Comparison of ENCODE assay signal across 8 cellular contexts in genomic region chr15:85331666-85332261, GRCh38. TPM values are rescaled to one million over a fixed set of nuclear protein-coding genes. Genes with fewer than 3 reads are reported as not detected.
DNase-seq lines count a peak whose midpoint lies in the region; ATAC-seq and TF ChIP-seq lines count a peak whose summit lies in the region.

No MANE protein-coding gene starts in this region.

- H3K4me1 ChIP-seq in SK-N-SH (ENCODE audit: control insufficient read depth in 1 of 2, insufficient read depth in 2 of 2, low read depth in 1 of 2, low read length in 1 of 2) (peaks cover 17% of the 10 kb centered on the region in 2 experiments; a peak in 3 of 4 replicates), hepatocyte (ENCODE audit: insufficient read depth) (peaks cover 32% of the 10 kb centered on the region), H9 (ENCODE audit: insufficient read depth, low read length) (no peaks in the 10 kb centered on the region)

- H3K27ac ChIP-seq in SK-N-SH (ENCODE audit: low read depth in 2 of 2, low read length in 1 of 2) (peak overlapping the region; percentile 18 to 45; a peak in 1 of 4 replicates), hepatocyte (peak overlapping the region; percentile 95), temporal lobe (ENCODE audit: low read depth, low read length) (peak overlapping the region; percentile 9), H9 (ENCODE audit: insufficient read length, low read depth, low read length) (no peak overlapping the region)

- 91% methylated on average over 8 of the region's 8 CpGs for WGBS in SK-N-SH (ENCODE audit: low lambda C conversion rate)
- 81% methylated on average over 8 of the region's 8 CpGs for WGBS in hepatocyte (ENCODE audit: low lambda C conversion rate, missing lambda C conversion rate)
- WGBS in H9 (ENCODE audit: extremely low coverage, insufficient read length, low lambda C conversion rate) = no CpG with 5 or more reads among the region's 8 CpGs

- TF ChIP-seq CTCF in SK-N-SH (IDR thresholded peaks at IDR 0.05) = no peak
- no peak for TF ChIP-seq CTCF in hepatocyte (IDR thresholded peaks at IDR 0.05; ENCODE audit: poor library complexity)
- no peak for TF ChIP-seq CTCF in H9 (conservative IDR thresholded peaks at IDR 0.05)

- CTCF ChIA-PET in SK-N-SH (lab: Yijun Ruan, JAX) = interaction anchor here (1.3 to 1.9 kb wide), 8 partner anchors 11 to 172 kb away, joined by 3 to 10 read pairs (median 4); no protein-coding TSS in a partner anchor
- CTCF ChIA-PET in T-cell (lab: Charles Lee) = interaction anchor here (0.5 to 2.9 kb wide), 11 partner anchors 13 to 361 kb away, joined by 3 to 23 read pairs (median 3); partner anchors contain the start of gene AKAP13 (in 1 of the 2)

- H3K27ac Mint-ChIP-seq in T-cell (peak overlapping the region; percentile 97 to 98), H9 (peak overlapping the region in 1 of 3 experiments; percentile 7; a peak in 1 of 7 replicates)

- peak overlapping the region; percentile 84 to 94 (median 90) for H3K4me3 Mint-ChIP-seq in T-cell
- no peak overlapping the region for H3K4me3 Mint-ChIP-seq in H9

- TF ChIP-seq RAD21 in SK-N-SH (IDR thresholded peaks at IDR 0.05; ENCODE audit: low read length) = no peak

- no peak overlapping the region for H3K23ac ChIP-seq in H9 (ENCODE audit: insufficient read length, low read depth, low read length)

- H3K23me2 ChIP-seq in H9 (ENCODE audit: insufficient read length, low read depth, low read length, poor library complexity, severe bottlenecking) = no peaks in the 10 kb centered on the region

- H3K14ac ChIP-seq in H9 (ENCODE audit: insufficient read depth, low read length) = no peak overlapping the region

- TF ChIP-seq EP300 in SK-N-SH (IDR thresholded peaks at IDR 0.05; ENCODE audit: borderline replicate concordance in 1 of 2, low read depth in 1 of 2, low read length in 1 of 2) = no peak

- no peak overlapping the region for H3T11ph ChIP-seq in H9 (ENCODE audit: low read length)

- no peaks in the 10 kb centered on the region for H3K27me3 ChIP-seq in SK-N-SH (ENCODE audit: insufficient read depth)
- H3K27me3 ChIP-seq in hepatocyte = no peaks in the 10 kb centered on the region
- H3K27me3 ChIP-seq in H9 (ENCODE audit: insufficient read depth, low read length) = no peaks in the 10 kb centered on the region

- H3K79me1 ChIP-seq in H9 (ENCODE audit: insufficient read depth, low read depth, low read length, poor library complexity, severe bottlenecking) = no peaks in the 10 kb centered on the region

- ATAC-seq in SK-N-SH treated with all-trans-retinoic acid at 6 μM for 48 hours (no peak), T-cell (replicated peaks in 1 of 4) (no peak)

- no peaks in the 10 kb centered on the region for H3K36me3 Mint-ChIP-seq in T-cell
- no peaks in the 10 kb centered on the region for H3K36me3 Mint-ChIP-seq in H9 (ENCODE audit: insufficient read depth in 1 of 3, low read depth in 3 of 3)

- no peak overlapping the region for H2BK120ac ChIP-seq in H9 (ENCODE audit: low read depth, low read length, poor library complexity, severe bottlenecking)

- H4K8ac ChIP-seq in H9 (replicated peaks; ENCODE audit: insufficient read length, low read depth, low read length) = no peak overlapping the region

- no peak overlapping the region for H2BK15ac ChIP-seq in H9 (ENCODE audit: low read depth, low read length)

- H2AFZ ChIP-seq in SK-N-SH (ENCODE audit: low read depth) (peak overlapping the region; percentile 88), hepatocyte (peak overlapping the region; percentile 16), H9 (ENCODE audit: low read length) (no peak overlapping the region)

- H3K9me3 Mint-ChIP-seq in T-cell (no peaks in the 10 kb centered on the region), H9 (no peaks in the 10 kb centered on the region; a peak in 1 of 5 replicates)

- H3K27me3 Mint-ChIP-seq in T-cell = no peaks in the 10 kb centered on the region
- peaks cover 23% of the 10 kb centered on the region for H3K27me3 Mint-ChIP-seq in H9 (ENCODE audit: low read depth)

- no peak overlapping the region for H3K4me3 ChIP-seq in SK-N-SH (ENCODE audit: low read depth in 2 of 2, low read length in 1 of 2)
- no peak overlapping the region for H3K4me3 ChIP-seq in hepatocyte

- H2AK5ac ChIP-seq in H9 (ENCODE audit: insufficient read length, low read length) = no peak overlapping the region

- no peaks in the 10 kb centered on the region for H3K9me2 ChIP-seq in SK-N-SH
- H3K9me2 ChIP-seq in hepatocyte (replicated peaks; ENCODE audit: insufficient read depth) = no peaks in the 10 kb centered on the region

- H3K4me1 Mint-ChIP-seq in T-cell (peaks cover 49 to 60% (median 52%) of the 10 kb centered on the region in 3 donors), H9 (peaks cover 22% of the 10 kb centered on the region in 2 experiments)

- no peak overlapping the region for H3K56ac ChIP-seq in H9 (ENCODE audit: insufficient read length, low read depth, low read length)

- POLR2A ChIA-PET in SK-N-SH (lab: Yijun Ruan, JAX) (no interaction called here), T-cell (lab: Charles Lee) (interaction anchor here in 1 of 2 donors (0.7 kb wide), 1 partner anchor 175 kb away, joined by 3 read pairs; no protein-coding TSS in a partner anchor)

- no peak overlapping the region for H4K5ac ChIP-seq in H9 (ENCODE audit: insufficient read length, low read depth, low read length)

- H3K4me2 ChIP-seq in SK-N-SH (peak overlapping the region; percentile 51; the same call in 1 of the 2 replicates), hepatocyte (peak overlapping the region; percentile 44), H9 (ENCODE audit: insufficient read depth, insufficient read length, low read length) (no peak overlapping the region)

- H3K9ac ChIP-seq in SK-N-SH (peak overlapping the region; percentile 24; the same call in 1 of the 2 replicates), H9 (ENCODE audit: extremely low read depth, insufficient read length, low read length) (no peak overlapping the region)

- no peak overlapping the region for H3K4ac ChIP-seq in H9 (ENCODE audit: low read depth, low read length)

- no peak overlapping the region for H2BK12ac ChIP-seq in H9 (ENCODE audit: insufficient read length, low read depth, low read length)

- H3K79me2 ChIP-seq in SK-N-SH (ENCODE audit: insufficient read depth) (no peaks in the 10 kb centered on the region), hepatocyte (no peaks in the 10 kb centered on the region), H9 (ENCODE audit: insufficient read depth, low read length) (no peaks in the 10 kb centered on the region)

- no peak overlapping the region for H2BK5ac ChIP-seq in H9 (ENCODE audit: insufficient read length, low read length)

- no peaks in the 10 kb centered on the region for H3K9me3 ChIP-seq in SK-N-SH
- no peaks in the 10 kb centered on the region for H3K9me3 ChIP-seq in hepatocyte (ENCODE audit: low read depth)
- no peaks in the 10 kb centered on the region for H3K9me3 ChIP-seq in H9 (ENCODE audit: control insufficient read depth, low read depth, low read length)

- H3F3A ChIP-seq in SK-N-SH (replicated peaks; ENCODE audit: insufficient read depth) = peaks cover 8% of the 10 kb centered on the region

- H4K20me1 ChIP-seq in SK-N-SH (ENCODE audit: insufficient read depth) = no peaks in the 10 kb centered on the region
- no peaks in the 10 kb centered on the region for H4K20me1 ChIP-seq in hepatocyte (ENCODE audit: insufficient read depth, poor library complexity, severe bottlenecking)
- no peaks in the 10 kb centered on the region for H4K20me1 ChIP-seq in H9 (ENCODE audit: control insufficient read depth, insufficient read depth, insufficient read length)

- H3K18ac ChIP-seq in H9 (ENCODE audit: insufficient read length, low read depth, low read length) = no peak overlapping the region

- no peak overlapping the region for H2BK20ac ChIP-seq in H9 (ENCODE audit: low read depth, low read length, poor library complexity, severe bottlenecking)

- no peak overlapping the region for H4K91ac ChIP-seq in H9 (ENCODE audit: insufficient read length, low read depth, low read length)

- DNase-seq in SK-N-SH = no peak
- no peak for DNase-seq in T-cell
- DNase-seq in hepatocyte (ENCODE audit: low spot score) = no peak
- DNase-seq in midbrain (lab: John Stamatoyannopoulos, UW) = no peak
- no peak for DNase-seq in activated CD4-positive, alpha-beta T cell treated with anti-CD3 and anti-CD28 coated beads for 1 hour
- no peak for DNase-seq in H9

- no peaks in the 10 kb centered on the region for H3K36me3 ChIP-seq in SK-N-SH (replicated peaks in 1 of 2; ENCODE audit: control insufficient read depth in 1 of 2, insufficient read depth in 2 of 2, low read length in 1 of 2)
- H3K36me3 ChIP-seq in hepatocyte (replicated peaks; ENCODE audit: insufficient read depth, low read depth) = no peaks in the 10 kb centered on the region

TF ChIP-seq in SK-N-SH treated with all-trans-retinoic acid at 6 μM for 48 hours, 23 proteins besides CTCF, POLR2A, EP300 and RAD21 (continues in another document):
- TF ChIP-seq, protein P1, sequence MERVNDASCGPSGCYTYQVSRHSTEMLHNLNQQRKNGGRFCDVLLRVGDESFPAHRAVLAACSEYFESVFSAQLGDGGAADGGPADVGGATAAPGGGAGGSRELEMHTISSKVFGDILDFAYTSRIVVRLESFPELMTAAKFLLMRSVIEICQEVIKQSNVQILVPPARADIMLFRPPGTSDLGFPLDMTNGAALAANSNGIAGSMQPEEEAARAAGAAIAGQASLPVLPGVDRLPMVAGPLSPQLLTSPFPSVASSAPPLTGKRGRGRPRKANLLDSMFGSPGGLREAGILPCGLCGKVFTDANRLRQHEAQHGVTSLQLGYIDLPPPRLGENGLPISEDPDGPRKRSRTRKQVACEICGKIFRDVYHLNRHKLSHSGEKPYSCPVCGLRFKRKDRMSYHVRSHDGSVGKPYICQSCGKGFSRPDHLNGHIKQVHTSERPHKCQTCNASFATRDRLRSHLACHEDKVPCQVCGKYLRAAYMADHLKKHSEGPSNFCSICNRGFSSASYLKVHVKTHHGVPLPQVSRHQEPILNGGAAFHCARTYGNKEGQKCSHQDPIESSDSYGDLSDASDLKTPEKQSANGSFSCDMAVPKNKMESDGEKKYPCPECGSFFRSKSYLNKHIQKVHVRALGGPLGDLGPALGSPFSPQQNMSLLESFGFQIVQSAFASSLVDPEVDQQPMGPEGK (CRISPR knock-in tag; IDR thresholded peaks at IDR 0.05; ENCODE audit: borderline replicate concordance) = no peak

RNA-seq across cellular contexts. Expression of gene AKAP13, which starts 48.6 kb away (rescaled TPM):
- polyA plus RNA-seq in SK-N-SH (2012; rRNA removed) = 6.7 and 8.4 TPM in 2 replicates
- 4.2 and 4.7 TPM in 2 replicates for polyA plus RNA-seq in SK-N-SH (2012; cell fraction: cytosol; rRNA removed)
- polyA plus RNA-seq in SK-N-SH (2012; cell fraction: nucleus; rRNA removed) = 33.8 and 50.9 TPM in 2 replicates
- total RNA-seq in T-cell = 100 to 1,000 TPM; 232 to 391 (median 281) TPM
- 80.9 and 82.8 TPM in 2 replicates for total RNA-seq in hepatocyte
- polyA plus RNA-seq in hepatocyte = 55.6 and 61.0 TPM in 2 replicates
- total RNA-seq in temporal lobe = 49.2 TPM
- total RNA-seq in H9 (2021) = 41.7 and 47.3 TPM in 2 replicates

Comparison
In these comparisons a context has a peak if more than half of its experiments do, and no peak if none do; other contexts are left out.
1. H3K4me3 Mint-ChIP-seq: peak in T-cell (3 of 3); none in H9 (0 of 2).